Comparison of ENCODE assay signal across 17 cellular contexts in the genomic region with DNA sequence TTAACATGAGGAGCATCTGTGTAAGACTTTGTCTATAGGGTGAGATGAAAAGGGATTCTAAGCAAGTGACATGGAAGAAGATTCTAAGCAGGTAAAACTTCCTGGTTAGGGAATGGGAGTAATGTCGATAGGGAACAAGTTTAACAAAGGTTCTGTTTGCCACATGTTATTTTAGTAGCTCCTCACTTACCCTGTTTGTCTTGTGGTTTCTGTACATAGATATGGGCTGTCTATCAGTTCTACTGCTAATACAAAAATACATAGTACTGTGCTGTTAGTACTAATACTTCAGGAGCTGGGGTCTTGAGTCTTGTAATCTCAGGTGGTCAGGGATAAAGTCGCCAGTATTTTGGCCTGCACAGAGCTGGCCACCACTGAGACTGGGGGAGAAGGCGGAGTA. TPM values are rescaled to one million over a fixed set of nuclear protein-coding genes. Genes with fewer than 3 reads are reported as not detected.
DNase-seq lines count a peak whose midpoint lies in the region; ATAC-seq, FAIRE-seq and TF ChIP-seq lines count a peak whose summit lies in the region.
"Had no signal": no experiment of that assay in that cellular context is flagged by ENCODE, and none has a peak within 500 bp of the region (broad histone marks: within the 10 kb centered on the region; RNA-seq: fewer than 3 reads in every experiment).

No MANE protein-coding gene starts in this region.

- intact Hi-C loops in colonic mucosa (cut with DNase I) = no loop called here

- H3K9me3 Mint-ChIP-seq in endodermal cell = no peaks in the 10 kb centered on the region
- H3K9me3 Mint-ChIP-seq: CD8-positive, alpha-beta memory T cell had no signal

- peaks cover 16% of the 10 kb centered on the region for H3K79me2 ChIP-seq in osteoblast (ENCODE audit: insufficient read depth, low read length)

- peaks cover 4% of the 10 kb centered on the region for H4K20me1 ChIP-seq in osteoblast (ENCODE audit: insufficient read depth, low read length)
- H4K20me1 ChIP-seq: BLaER1 treated with 17β-estradiol and CSF1 and Interleukin-3, amounts not matched to agents 10 nM and 100 nM had no signal

- no peak for DNase-seq in GM19239 (ENCODE audit: insufficient read length, low spot score)
- DNase-seq in T-helper 17 cell = no peak
- no peak for DNase-seq in endodermal cell
- DNase-seq in osteoblast (ENCODE audit: insufficient read length, low spot score, missing footprints) = peak; percentile 14
- DNase-seq in SK-N-DZ (ENCODE audit: low spot score) = no peak
- DNase-seq in colonic mucosa = no peak
- no peak for DNase-seq in NCI-H69 (lab: John Stamatoyannopoulos, UW)
- DNase-seq in small intestine = no peak
- DNase-seq: CD8-positive, alpha-beta memory T cell; DMS53; EL; NCI-H1092 treated with DMSO at 0.1 percent for 48 hours; NCI-H774; OCI-M1; SHP77 had no signal

- no peak overlapping the region for H3K9ac ChIP-seq in endodermal cell (ENCODE audit: extremely low read depth, low read length, poor library complexity, severe bottlenecking)
- H3K9ac ChIP-seq in colonic mucosa (ENCODE audit: low read depth in 2 of 2, low read length in 2 of 2) = no peak overlapping the region
- H3K9ac ChIP-seq: BLaER1 treated with 17β-estradiol and CSF1 and Interleukin-3, amounts not matched to agents 10 nM and 100 nM had no signal

- H3K27me3 Mint-ChIP-seq in T-helper 17 cell (no peaks in the 10 kb centered on the region), endodermal cell (ENCODE audit: insufficient read depth) (no peaks in the 10 kb centered on the region)
- H3K27me3 Mint-ChIP-seq: CD8-positive, alpha-beta memory T cell had no signal

- H3K4me1 Mint-ChIP-seq in T-helper 17 cell = peaks cover 12% of the 10 kb centered on the region
- peaks cover 4% of the 10 kb centered on the region for H3K4me1 Mint-ChIP-seq in endodermal cell

- 94 to 100% methylated on average over 2 to 3 of the region's 3 CpGs for WGBS in endodermal cell (ENCODE audit: insufficient coverage in 1 of 2, insufficient read length in 1 of 2), 2 experiments
- WGBS in small intestine, 3 donors = 86 to 95% (median 88%) methylated on average over 3 of the region's 3 CpGs

- H3K27me3 ChIP-seq in endodermal cell (ENCODE audit: control insufficient read depth, insufficient read depth, low read length, poor library complexity, severe bottlenecking) (no peaks in the 10 kb centered on the region), osteoblast (ENCODE audit: insufficient read depth, low read length) (no peaks in the 10 kb centered on the region), colonic mucosa (no peaks in the 10 kb centered on the region), small intestine (ENCODE audit: control insufficient read depth in 2 of 2, insufficient read depth in 2 of 2, low read length in 2 of 2) (no peaks in the 10 kb centered on the region)
- H3K27me3 ChIP-seq: BLaER1 treated with 17β-estradiol and CSF1 and Interleukin-3, amounts not matched to agents 10 nM and 100 nM had no signal

- H3K9me3 ChIP-seq in T-helper 17 cell (ENCODE audit: control insufficient read depth, low read length, poor library complexity, severe bottlenecking) (no peaks in the 10 kb centered on the region), endodermal cell (ENCODE audit: control insufficient read depth, low read length) (no peaks in the 10 kb centered on the region), osteoblast (ENCODE audit: low read depth, low read length) (no peaks in the 10 kb centered on the region), colonic mucosa (no peaks in the 10 kb centered on the region), small intestine (ENCODE audit: control insufficient read depth, low read depth) (no peaks in the 10 kb centered on the region)
- H3K9me3 ChIP-seq: BLaER1 treated with 17β-estradiol and CSF1 and Interleukin-3, amounts not matched to agents 10 nM and 100 nM had no signal

- peak overlapping the region; percentile 41 for H3K27ac Mint-ChIP-seq in T-helper 17 cell
- H3K27ac Mint-ChIP-seq in endodermal cell = peak overlapping the region; percentile 49

- FAIRE-seq in GM19239 (lab: Jason Lieb, UNC) (peak; percentile 11), small intestine (lab: Jason Lieb, UNC) (no peak)

- H3K4me3 ChIP-seq in endodermal cell (ENCODE audit: low read length) (no peak overlapping the region), osteoblast (ENCODE audit: insufficient read depth, low read length) (no peak overlapping the region), colonic mucosa (no peak overlapping the region), small intestine (ENCODE audit: low read depth in 1 of 2, low read length in 2 of 2) (no peak overlapping the region)
- H3K4me3 ChIP-seq: BLaER1 treated with 17β-estradiol and CSF1 and Interleukin-3, amounts not matched to agents 10 nM and 100 nM; GM12878 had no signal

- H3K4me1 ChIP-seq in endodermal cell (ENCODE audit: control insufficient read depth, insufficient read depth, low read length) = no peaks in the 10 kb centered on the region
- H3K4me1 ChIP-seq in osteoblast (ENCODE audit: insufficient read depth, low read length) = peaks cover 8% of the 10 kb centered on the region
- no peaks in the 10 kb centered on the region for H3K4me1 ChIP-seq in colonic mucosa
- H3K4me1 ChIP-seq in small intestine (ENCODE audit: control insufficient read depth in 2 of 2, insufficient read depth in 1 of 2, low read depth in 1 of 2, low read length in 1 of 2) = no peaks in the 10 kb centered on the region
- H3K4me1 ChIP-seq: BLaER1 treated with 17β-estradiol and CSF1 and Interleukin-3, amounts not matched to agents 10 nM and 100 nM had no signal

- peaks cover 93% of the 10 kb centered on the region for H3K36me3 ChIP-seq in endodermal cell (ENCODE audit: control insufficient read depth, insufficient read depth, low read length)
- peaks cover 72% of the 10 kb centered on the region for H3K36me3 ChIP-seq in osteoblast (ENCODE audit: insufficient read depth, low read length)
- peaks cover 14% of the 10 kb centered on the region for H3K36me3 ChIP-seq in colonic mucosa
- H3K36me3 ChIP-seq in small intestine (ENCODE audit: control insufficient read depth in 2 of 2, insufficient read depth in 2 of 2, low read length in 2 of 2) = peaks cover 18 to 28% of the 10 kb centered on the region in 2 donors

- no peak overlapping the region for H2AFZ ChIP-seq in osteoblast (ENCODE audit: low read length)

- H3K4me3 Mint-ChIP-seq in T-helper 17 cell (no peak overlapping the region), endodermal cell (no peak overlapping the region)
- H3K4me3 Mint-ChIP-seq: CD8-positive, alpha-beta memory T cell had no signal

- no peak overlapping the region for H3K27ac ChIP-seq in endodermal cell (ENCODE audit: low read depth, low read length)
- no peak overlapping the region for H3K27ac ChIP-seq in osteoblast (ENCODE audit: low read depth, low read length)
- no peak overlapping the region for H3K27ac ChIP-seq in colonic mucosa
- no peak overlapping the region for H3K27ac ChIP-seq in small intestine (ENCODE audit: low read depth in 1 of 2, low read length in 1 of 2)
- H3K27ac ChIP-seq: BLaER1 treated with 17β-estradiol and CSF1 and Interleukin-3, amounts not matched to agents 10 nM and 100 nM had no signal

- no peak overlapping the region for H3K4me2 ChIP-seq in osteoblast (ENCODE audit: insufficient read depth, low read length)
- H3K4me2 ChIP-seq: BLaER1 treated with 17β-estradiol and CSF1 and Interleukin-3, amounts not matched to agents 10 nM and 100 nM had no signal

- peaks cover 17% of the 10 kb centered on the region for H3K36me3 Mint-ChIP-seq in T-helper 17 cell (ENCODE audit: low read depth)
- peaks cover 87% of the 10 kb centered on the region for H3K36me3 Mint-ChIP-seq in endodermal cell (ENCODE audit: low read depth)

- ATAC-seq in T-helper 17 cell = no peak
- ATAC-seq: GM12878 had no signal

- TF ChIP-seq CTCF in endodermal cell (conservative IDR thresholded peaks at IDR 0.05) (no peak), osteoblast (IDR thresholded peaks at IDR 0.05; ENCODE audit: extremely low read depth, low read depth, low read length) (no peak), colonic mucosa (IDR thresholded peaks at IDR 0.05) (no peak)

RNA-seq across cellular contexts. Expression of gene RAB24, which starts 32.9 kb away (rescaled TPM):
- total RNA-seq in T-helper 17 cell (10 to 100 TPM in 1 of 2 donors, 1 to 10 TPM in 1; 8.8 to 17.6 TPM), endodermal cell (10 to 100 TPM; 13.8 to 25.1 TPM), osteoblast (21.5 and 22.8 TPM in 2 replicates), colonic mucosa (10 to 100 TPM; 32.9 to 39.5 TPM)
- polyA plus RNA-seq in endodermal cell (2013, experiment 1 of 2) = 18.1 TPM
- polyA plus RNA-seq in endodermal cell (2013, experiment 2 of 2) = 16.1 TPM
- 40.3 and 43.5 TPM in 2 replicates for polyA plus RNA-seq in SK-N-DZ (2014; cell fraction: cytosol; rRNA removed)
- 194 and 231 TPM in 2 replicates for polyA plus RNA-seq in SK-N-DZ (2014; cell fraction: nucleus; rRNA removed)
- 10 to 100 TPM; 48.1 to 80.1 (median 67.0) TPM for polyA plus RNA-seq in small intestine

RNA-seq across cellular contexts. Expression of gene PRELID1, which starts 32.9 kb away (rescaled TPM):
- 10 to 100 TPM; 44.9 to 55.8 TPM for total RNA-seq in T-helper 17 cell
- 100 to 1,000 TPM; 157 to 165 TPM for total RNA-seq in endodermal cell
- 147 TPM for polyA plus RNA-seq in endodermal cell (2013, experiment 1 of 2)
- polyA plus RNA-seq in endodermal cell (2013, experiment 2 of 2) = 149 TPM
- total RNA-seq in osteoblast = 69.5 and 82.2 TPM in 2 replicates
- 367 and 387 TPM in 2 replicates for polyA plus RNA-seq in SK-N-DZ (2014; cell fraction: cytosol; rRNA removed)
- polyA plus RNA-seq in SK-N-DZ (2014; cell fraction: nucleus; rRNA removed) = 166 and 262 TPM in 2 replicates
- 100 to 1,000 TPM; 245 to 396 TPM for total RNA-seq in colonic mucosa
- 100 to 1,000 TPM; 278 to 457 (median 356) TPM for polyA plus RNA-seq in small intestine

RNA-seq across cellular contexts. Expression of gene MXD3, which starts 41.0 kb away (rescaled TPM):
- total RNA-seq in T-helper 17 cell (10 to 100 TPM in 1 of 2 donors, 1 to 10 TPM in 1; 8.7 to 11.8 TPM), endodermal cell (10 to 100 TPM; 14.2 to 20.4 TPM), osteoblast (2.7 and 3.3 TPM in 2 replicates), colonic mucosa (10 to 100 TPM in 1 of 2 donors, 1 to 10 TPM in 1; 9.3 to 36.4 TPM)
- 49.5 TPM for polyA plus RNA-seq in endodermal cell (2013, experiment 1 of 2)
- 49.8 TPM for polyA plus RNA-seq in endodermal cell (2013, experiment 2 of 2)
- polyA plus RNA-seq in SK-N-DZ (2014; cell fraction: cytosol; rRNA removed) = 263 and 287 TPM in 2 replicates
- polyA plus RNA-seq in SK-N-DZ (2014; cell fraction: nucleus; rRNA removed) = 398 TPM in 2 replicates
- polyA plus RNA-seq in small intestine = 10 to 100 TPM; 11.9 to 22.9 (median 13.5) TPM
